23 cellular contexts compared by ENCODE assay signal in genomic region chr5:74155501-74155900, GRCh38.
DNase-seq lines count a peak whose midpoint lies in the region; ATAC-seq, FAIRE-seq and TF ChIP-seq lines count a peak whose summit lies in the region.
"Had no signal": no experiment of that assay in that cellular context is flagged by ENCODE, and none has a peak within 500 bp of the region (broad histone marks: within the 10 kb centered on the region; RNA-seq: fewer than 3 reads in every experiment).

No MANE protein-coding gene starts in this region.

- no peaks in the 10 kb centered on the region for H3K27me3 ChIP-seq in HepG2 (ENCODE audit: control insufficient read depth in 1 of 2, insufficient read depth in 2 of 2, low read length in 2 of 2)
- no peaks in the 10 kb centered on the region for H3K27me3 ChIP-seq in right lobe of liver
- no peaks in the 10 kb centered on the region for H3K27me3 ChIP-seq in GM23248 (replicated peaks; ENCODE audit: insufficient read depth)
- no peaks in the 10 kb centered on the region for H3K27me3 ChIP-seq in prostate gland (replicated peaks; ENCODE audit: insufficient read depth)

- H2AFZ ChIP-seq in HepG2 (ENCODE audit: low read length) (no peak overlapping the region), GM23248 (no peak overlapping the region)

- TF ChIP-seq CTCF in HepG2 (CRISPR knock-in tag; IDR thresholded peaks at IDR 0.05) (no peak), right lobe of liver (IDR thresholded peaks at IDR 0.05) (no peak), fibroblast of mammary gland (conservative IDR thresholded peaks at IDR 0.05; ENCODE audit: control insufficient read depth, insufficient read depth, low read depth, low read length) (no peak), prostate gland (IDR thresholded peaks at IDR 0.05) (no peak)

- 0% methylated on average over 1 of the region's 1 CpG for WGBS in HepG2 (ENCODE audit: low lambda C conversion rate)
- 60% methylated on average over 1 of the region's 1 CpG for WGBS in right lobe of liver (ENCODE audit: insufficient coverage, low coverage, low lambda C conversion rate, missing lambda C conversion rate)
- WGBS in GM23248 (ENCODE audit: low coverage in 1 of 2, low lambda C conversion rate in 2 of 2, missing lambda C conversion rate in 2 of 2), 2 experiments: 0 to 7% methylated on average over 1 of the region's 1 CpG
- WGBS in prostate gland: 84% methylated on average over 1 of the region's 1 CpG

- H3K27ac ChIP-seq in HepG2 (ENCODE audit: extremely low read length, insufficient read depth, low read length) (no peak overlapping the region), right lobe of liver (no peak overlapping the region), GM23248 (no peak overlapping the region), prostate gland (no peak overlapping the region)
- H3K27ac ChIP-seq: 22Rv1, A549, C4-2B had no signal

- 0 out of 2 replicates have a peak, but pooled peaks cover 2% of the 10 kb centered on the region for H3K9me2 ChIP-seq in GM23248 (ENCODE audit: insufficient read depth)

- POLR2A ChIA-PET in HepG2 (lab: Yijun Ruan, JAX): no interaction called here

- H4K20me1 ChIP-seq in HepG2 (ENCODE audit: insufficient read depth, low read length) (no peaks in the 10 kb centered on the region), GM23248 (ENCODE audit: insufficient read depth) (no peaks in the 10 kb centered on the region)

- no peak for FAIRE-seq in HepG2 (lab: Jason Lieb, UNC)
- FAIRE-seq: A549, D721Med, GM12878, H1, HTR-8/SVneo had no signal

- in situ Hi-C loops in HepG2 (cut with HindIII; ENCODE audit: extremely low pct_ligation_motif_present, low pct_unique_long_range_greater_than_20kb) (no loop called here), GM23248 (cut with MboI) (no loop called here)

- H3K4me3 ChIP-seq in HepG2 (replicated peaks in 1 of 3; ENCODE audit: insufficient read depth in 1 of 3, low read depth in 2 of 3, low read length in 3 of 3) (no peak overlapping the region), right lobe of liver (no peak overlapping the region), GM23248 (no peak overlapping the region), fibroblast of mammary gland (ENCODE audit: control insufficient read depth, low read depth, low read length) (no peak overlapping the region), prostate gland (no peak overlapping the region)
- H3K4me3 ChIP-seq: A549, GM12878 had no signal

- no peak overlapping the region for H3K9ac ChIP-seq in HepG2 (ENCODE audit: insufficient read depth, low read depth, low read length)
- H3K9ac ChIP-seq in GM23248: no peak overlapping the region

- H3K4me2 ChIP-seq in HepG2 (ENCODE audit: low read depth, low read length) (no peak overlapping the region), GM23248 (ENCODE audit: unreplicated experiment) (peak overlapping the region; percentile 3)
- H3K4me2 ChIP-seq: A549 had no signal

- no peaks in the 10 kb centered on the region for H3K79me2 ChIP-seq in HepG2 (ENCODE audit: insufficient read depth, low read length)
- H3K79me2 ChIP-seq in GM23248 (ENCODE audit: insufficient read depth): no peaks in the 10 kb centered on the region

- TF ChIP-seq EP300 in HepG2 (IDR thresholded peaks at IDR 0.05; ENCODE audit: low read depth in 2 of 2, low read length in 2 of 2): no peak
- no peak for TF ChIP-seq EP300 in HepG2 (CRISPR knock-in tag; IDR thresholded peaks at IDR 0.05; ENCODE audit: borderline replicate concordance)

- H3K4me1 ChIP-seq in HepG2 (ENCODE audit: insufficient read depth, low read length): no peaks in the 10 kb centered on the region
- no peaks in the 10 kb centered on the region for H3K4me1 ChIP-seq in right lobe of liver
- peaks cover 7% of the 10 kb centered on the region for H3K4me1 ChIP-seq in GM23248 (ENCODE audit: insufficient read depth)
- no peaks in the 10 kb centered on the region for H3K4me1 ChIP-seq in prostate gland (replicated peaks)
- H3K4me1 ChIP-seq: A549, Caco-2 had no signal

- DNase-seq in HepG2 (ENCODE audit: low spot score): no peak
- no peak for DNase-seq in right lobe of liver
- peak; percentile 35 for DNase-seq in GM23248
- peak; percentile 85 for DNase-seq in fibroblast of mammary gland (ENCODE audit: low read depth)
- DNase-seq in prostate gland (ENCODE audit: low spot score): no peak
- DNase-seq in midbrain (lab: John Stamatoyannopoulos, UW): no peak
- DNase-seq: AML-193; Caco-2; CD4-positive, alpha-beta T cell; DMS153; DMS79; H9; Karpas-422; KBM-7 had no signal

- TF ChIP-seq RAD21 in HepG2 (CRISPR knock-in tag; IDR thresholded peaks at IDR 0.05): no peak

- CTCF ChIA-PET in HepG2 (lab: Yijun Ruan, JAX; ENCODE audit: low intra/inter-chr PET ratio, low total read pairs): no interaction called here

- intact Hi-C loops in HepG2 (cut with micrococcal nuclease; ENCODE audit: unreplicated experiment) (no loop called here), right lobe of liver (cut with DNase I) (no loop called here), prostate gland (cut with DNase I) (no loop called here)

- H3F3A ChIP-seq in GM23248 (ENCODE audit: insufficient read depth): peaks cover 9% of the 10 kb centered on the region

- ATAC-seq in HepG2: no peak
- no peak for ATAC-seq in right lobe of liver
- no peak for ATAC-seq in HG03175 (IDR thresholded peaks at IDR 0.05; ENCODE audit: unreplicated experiment)
- no peak for ATAC-seq in HG03521 (IDR thresholded peaks at IDR 0.05; ENCODE audit: unreplicated experiment)
- ATAC-seq: A549, GM12878 had no signal

- H3K9me3 ChIP-seq in HepG2 (ENCODE audit: low read length) (no peaks in the 10 kb centered on the region), right lobe of liver (no peaks in the 10 kb centered on the region), GM23248 (ENCODE audit: low read depth) (no peaks in the 10 kb centered on the region), prostate gland (no peaks in the 10 kb centered on the region)
- H3K9me3 ChIP-seq: A549, Caco-2 had no signal

- H3K36me3 ChIP-seq in HepG2 (replicated peaks in 1 of 2; ENCODE audit: control insufficient read depth in 1 of 2, insufficient read depth in 2 of 2, low read length in 2 of 2): no peaks in the 10 kb centered on the region
- no peaks in the 10 kb centered on the region for H3K36me3 ChIP-seq in right lobe of liver
- H3K36me3 ChIP-seq in GM23248 (ENCODE audit: low read depth): no peaks in the 10 kb centered on the region
- H3K36me3 ChIP-seq in prostate gland: no peaks in the 10 kb centered on the region

- no peak for TF ChIP-seq POLR2A in HepG2 (IDR thresholded peaks at IDR 0.05; ENCODE audit: insufficient read depth in 1 of 2, low read depth in 2 of 2, low read length in 2 of 2)
- no peak for TF ChIP-seq POLR2A in right lobe of liver (IDR thresholded peaks at IDR 0.05)
- TF ChIP-seq POLR2A in prostate gland (IDR thresholded peaks at IDR 0.05): no peak

- no TSS peak for BruUV-seq in HepG2 (replicated peaks; lab: Mats Ljungman, UMichigan)

TF ChIP-seq in HepG2, 621 proteins besides CTCF, POLR2A, EP300 and RAD21:
- TF ChIP-seq ATF7 (IDR thresholded peaks at IDR 0.05) (0 out of 2 replicates have a peak, but pooled peaks have one; percentile 11), ATF7 (CRISPR knock-in tag; IDR thresholded peaks at IDR 0.05) (no peak), ZUFSP (CRISPR knock-in tag; IDR thresholded peaks at IDR 0.05; ENCODE audit: borderline replicate concordance) (no peak)

Comparison
In these comparisons a context has a peak if more than half of its experiments do, and no peak if none do; other contexts are left out.
1. DNase-seq: peak in GM23248 (single experiment) and fibroblast of mammary gland (single experiment); none in HepG2 (single experiment), right lobe of liver (0 of 3), prostate gland (single experiment) and midbrain (single experiment).